12 cellular contexts compared by ENCODE assay signal in genomic region chr1:166083887-166084286, GRCh38.
DNase-seq lines count a peak whose midpoint lies in the region; ATAC-seq, FAIRE-seq and TF ChIP-seq lines count a peak whose summit lies in the region.
"Had no signal": no experiment of that assay in that cellular context is flagged by ENCODE, and none has a peak within 500 bp of the region (broad histone marks: within the 10 kb centered on the region; RNA-seq: fewer than 3 reads in every experiment).

No MANE protein-coding gene starts in this region.

- no peak for TF ChIP-seq CTCF in HepG2 (CRISPR knock-in tag; IDR thresholded peaks at IDR 0.05)

- ATAC-seq in GM18511 (IDR thresholded peaks at IDR 0.05; ENCODE audit: unreplicated experiment) (peak; percentile 63), GM19397 (IDR thresholded peaks at IDR 0.05; ENCODE audit: unreplicated experiment) (peak; percentile 37), HG02943 (IDR thresholded peaks at IDR 0.05; ENCODE audit: low read depth, unreplicated experiment) (peak; percentile 46), T-helper 17 cell (peak; percentile 54), HepG2 (no peak)
- ATAC-seq: heart left ventricle had no signal

- TF ChIP-seq POLR2A in HepG2 (IDR thresholded peaks at IDR 0.05; ENCODE audit: insufficient read depth in 1 of 2, low read depth in 2 of 2, low read length in 2 of 2) = no peak

- H3K4me2 ChIP-seq in HepG2 (ENCODE audit: low read depth, low read length) = no peak overlapping the region

- POLR2A ChIA-PET in HepG2 (lab: Yijun Ruan, JAX) = no interaction called here

- H2AFZ ChIP-seq in HepG2 (ENCODE audit: low read length) = no peak overlapping the region

- peaks cover 24% of the 10 kb centered on the region for H3K4me1 Mint-ChIP-seq in T-helper 17 cell

- H3K9ac ChIP-seq in HepG2 (ENCODE audit: insufficient read depth, low read depth, low read length) = no peak overlapping the region

- no peak overlapping the region for H3K27ac Mint-ChIP-seq in T-helper 17 cell

- DNase-seq in T-helper 17 cell (no peak), DMS153 treated with DMSO at 0.1 percent for 48 hours (lab: John Stamatoyannopoulos, UW; ENCODE audit: unreplicated experiment) (no peak), inferior parietal cortex (ENCODE audit: extremely low spot score) (no peak), HepG2 (ENCODE audit: low spot score) (no peak)
- no peak for DNase-seq in stimulated activated naive CD4-positive, alpha-beta T cell (lab: John Stamatoyannopoulos, UW)
- DNase-seq: heart left ventricle, mesenchymal stem cell, uterus had no signal

- no peaks in the 10 kb centered on the region for H3K79me2 ChIP-seq in HepG2 (ENCODE audit: insufficient read depth, low read length)

- no peaks in the 10 kb centered on the region for H3K27me3 Mint-ChIP-seq in T-helper 17 cell

- no peaks in the 10 kb centered on the region for H3K36me3 ChIP-seq in HepG2 (replicated peaks in 1 of 2; ENCODE audit: control insufficient read depth in 1 of 2, insufficient read depth in 2 of 2, low read length in 2 of 2)
- H3K36me3 ChIP-seq: heart left ventricle, uterus had no signal

- no peak for FAIRE-seq in HepG2 (lab: Jason Lieb, UNC)
- FAIRE-seq: D721Med had no signal

- peaks cover 13% of the 10 kb centered on the region for H3K4me1 ChIP-seq in HepG2 (ENCODE audit: insufficient read depth, low read length)
- H3K4me1 ChIP-seq: uterus had no signal

- intact Hi-C loops in HepG2 (cut with micrococcal nuclease; ENCODE audit: unreplicated experiment) = no loop called here

- no peaks in the 10 kb centered on the region for H3K36me3 Mint-ChIP-seq in T-helper 17 cell (ENCODE audit: low read depth)

- 35% methylated on average over 2 of the region's 2 CpGs for WGBS in HepG2 (ENCODE audit: low lambda C conversion rate)

- peak overlapping the region; percentile 46 for H3K4me3 Mint-ChIP-seq in T-helper 17 cell

- no peak for TF ChIP-seq EP300 in HepG2 (IDR thresholded peaks at IDR 0.05; ENCODE audit: low read depth in 2 of 2, low read length in 2 of 2)
- no peak for TF ChIP-seq EP300 in HepG2 (CRISPR knock-in tag; IDR thresholded peaks at IDR 0.05; ENCODE audit: borderline replicate concordance)

- H3K27me3 ChIP-seq in HepG2 (ENCODE audit: control insufficient read depth in 1 of 2, insufficient read depth in 2 of 2, low read length in 2 of 2) = no peaks in the 10 kb centered on the region
- H3K27me3 ChIP-seq: heart left ventricle, uterus had no signal

- no TSS peak for BruUV-seq in HepG2 (replicated peaks; lab: Mats Ljungman, UMichigan)

- H3K9me3 ChIP-seq in T-helper 17 cell (ENCODE audit: control insufficient read depth, low read length, poor library complexity, severe bottlenecking) (no peaks in the 10 kb centered on the region), HepG2 (ENCODE audit: low read length) (no peaks in the 10 kb centered on the region)
- H3K9me3 ChIP-seq: heart left ventricle, uterus had no signal

- no peak for TF ChIP-seq RAD21 in HepG2 (CRISPR knock-in tag; IDR thresholded peaks at IDR 0.05)

- H4K20me1 ChIP-seq in HepG2 (ENCODE audit: insufficient read depth, low read length) = no peaks in the 10 kb centered on the region

- in situ Hi-C loops in HepG2 (cut with HindIII; ENCODE audit: extremely low pct_ligation_motif_present, low pct_unique_long_range_greater_than_20kb) = no loop called here

- CTCF ChIA-PET in HepG2 (lab: Yijun Ruan, JAX; ENCODE audit: low intra/inter-chr PET ratio, low total read pairs) = no interaction called here

- no peak overlapping the region for H3K27ac ChIP-seq in HepG2 (ENCODE audit: extremely low read length, insufficient read depth, low read length)
- H3K27ac ChIP-seq: heart left ventricle, uterus had no signal

- H3K4me3 ChIP-seq in HepG2 (replicated peaks in 1 of 3; ENCODE audit: insufficient read depth in 1 of 3, low read depth in 2 of 3, low read length in 3 of 3) = no peak overlapping the region
- H3K4me3 ChIP-seq: heart left ventricle, uterus had no signal

TF ChIP-seq in HepG2, 621 proteins besides CTCF, POLR2A, EP300 and RAD21 (continues in another document):
- no peak for TF ChIP-seq HNRNPK (IDR thresholded peaks at IDR 0.05; ENCODE audit: low read depth, low read length, poor library complexity, severe bottlenecking)
- TF ChIP-seq ZFP36L1 (CRISPR knock-in tag; IDR thresholded peaks at IDR 0.05) = no peak
- no peak for TF ChIP-seq HOXA3 (CRISPR knock-in tag; IDR thresholded peaks at IDR 0.05)
- TF ChIP-seq ZNF83 (CRISPR knock-in tag; IDR thresholded peaks at IDR 0.05; ENCODE audit: borderline replicate concordance) = no peak
- TF ChIP-seq BRF2 (CRISPR knock-in tag; IDR thresholded peaks at IDR 0.05) = no peak
- no peak for TF ChIP-seq SMAD3 (CRISPR knock-in tag; IDR thresholded peaks at IDR 0.05)
- TF ChIP-seq ZHX1 (CRISPR knock-in tag; IDR thresholded peaks at IDR 0.05; ENCODE audit: low read depth) = no peak
- TF ChIP-seq NCOA2 (CRISPR knock-in tag; IDR thresholded peaks at IDR 0.05) = no peak
- no peak for TF ChIP-seq GMEB1 (CRISPR knock-in tag; IDR thresholded peaks at IDR 0.05; ENCODE audit: borderline replicate concordance)
- TF ChIP-seq NRL (CRISPR knock-in tag; IDR thresholded peaks at IDR 0.05; ENCODE audit: borderline replicate concordance) = no peak
- no peak for TF ChIP-seq SKIL (CRISPR knock-in tag; IDR thresholded peaks at IDR 0.05; ENCODE audit: borderline replicate concordance)
- TF ChIP-seq KLF12 (CRISPR knock-in tag; IDR thresholded peaks at IDR 0.05; ENCODE audit: borderline replicate concordance) = no peak
- TF ChIP-seq PPARG (CRISPR knock-in tag; conservative IDR thresholded peaks at IDR 0.05) = no peak
- TF ChIP-seq SAFB2 (CRISPR knock-in tag; IDR thresholded peaks at IDR 0.05; ENCODE audit: borderline replicate concordance, low read depth) = no peak
